In genomic region chr9:38281196-38281595, GRCh38 we compare ENCODE assay signal across 21 cellular contexts.
DNase-seq lines count a peak whose midpoint lies in the region; ATAC-seq and TF ChIP-seq lines count a peak whose summit lies in the region.
"Had no signal": no experiment of that assay in that cellular context is flagged by ENCODE, and none has a peak within 500 bp of the region (broad histone marks: within the 10 kb centered on the region; RNA-seq: fewer than 3 reads in every experiment).

No MANE protein-coding gene starts in this region.

- H3K27me3 ChIP-seq in right atrium auricular region (no peaks in the 10 kb centered on the region), heart left ventricle (peaks cover 0 to 10% (median 0%) of the 10 kb centered on the region in 9 donors)
- H3K27me3 ChIP-seq: BE2C; BLaER1 treated with 17β-estradiol and CSF1 and Interleukin-3, amounts not matched to agents 10 nM and 100 nM had no signal

- H3K9me3 Mint-ChIP-seq in osteocyte (ENCODE audit: unreplicated experiment) = no peaks in the 10 kb centered on the region
- H3K9me3 Mint-ChIP-seq: CD4-positive, alpha-beta T cell; CD8-positive, alpha-beta memory T cell; HFFc6 had no signal

- intact Hi-C loops in heart left ventricle (cut with DNase I) = loop anchor here in 1 of 10 donors (10.0 kb wide), 1 partner anchor 64 kb away; no protein-coding TSS in a partner anchor

- ATAC-seq in heart left ventricle = no peak
- ATAC-seq: A549 had no signal

- H3K9me3 ChIP-seq in right atrium auricular region (no peaks in the 10 kb centered on the region), heart left ventricle (no peaks in the 10 kb centered on the region)
- H3K9me3 ChIP-seq: A549; BE2C; BLaER1 treated with 17β-estradiol and CSF1 and Interleukin-3, amounts not matched to agents 10 nM and 100 nM; HAP-1 had no signal

- H3K36me3 Mint-ChIP-seq in osteocyte (ENCODE audit: unreplicated experiment) = no peaks in the 10 kb centered on the region
- H3K36me3 Mint-ChIP-seq: CD14-positive monocyte; CD8-positive, alpha-beta memory T cell had no signal

- H3K4me3 ChIP-seq in right atrium auricular region = no peak overlapping the region
- H3K4me3 ChIP-seq in heart left ventricle = no peak overlapping the region
- H3K4me3 ChIP-seq: A549; BLaER1 treated with 17β-estradiol and CSF1 and Interleukin-3, amounts not matched to agents 10 nM and 100 nM; HAP-1 had no signal

- TF ChIP-seq CTCF in right atrium auricular region (IDR thresholded peaks at IDR 0.05) = no peak
- TF ChIP-seq CTCF in heart left ventricle (IDR thresholded peaks at IDR 0.05) = no peak
- TF ChIP-seq CTCF in osteocyte (IDR thresholded peaks at IDR 0.05) = no peak

- no peak overlapping the region for H3K27ac ChIP-seq in right atrium auricular region
- no peak overlapping the region for H3K27ac ChIP-seq in heart left ventricle
- H3K27ac ChIP-seq: A549; BLaER1 treated with 17β-estradiol and CSF1 and Interleukin-3, amounts not matched to agents 10 nM and 100 nM had no signal

- no peaks in the 10 kb centered on the region for H3K4me1 Mint-ChIP-seq in osteocyte (ENCODE audit: unreplicated experiment)

- peaks cover 48% of the 10 kb centered on the region for H3K27me3 Mint-ChIP-seq in osteocyte (ENCODE audit: unreplicated experiment)
- H3K27me3 Mint-ChIP-seq: CD4-positive, alpha-beta T cell had no signal

- 70 to 90% (median 75%) methylated on average over 4 of the region's 4 CpGs for WGBS in heart left ventricle, 4 donors

- H3K36me3 ChIP-seq in right atrium auricular region (no peaks in the 10 kb centered on the region), heart left ventricle (no peaks in the 10 kb centered on the region)
- H3K36me3 ChIP-seq: BE2C; BLaER1 treated with 17β-estradiol and CSF1 and Interleukin-3, amounts not matched to agents 10 nM and 100 nM; HAP-1 had no signal

- no peak overlapping the region for H3K27ac Mint-ChIP-seq in osteocyte (ENCODE audit: unreplicated experiment)
- H3K27ac Mint-ChIP-seq: CD14-positive monocyte; CD4-positive, alpha-beta T cell; HFFc6 had no signal

- no peak overlapping the region for H3K4me3 Mint-ChIP-seq in osteocyte (ENCODE audit: unreplicated experiment)
- H3K4me3 Mint-ChIP-seq: CD14-positive monocyte; CD4-positive, alpha-beta T cell; CD8-positive, alpha-beta memory T cell; HFFc6 had no signal

- peak; percentile 5 for DNase-seq in right atrium auricular region (ENCODE audit: low spot score)
- no peak for DNase-seq in heart left ventricle
- peak; percentile 3 for DNase-seq in iPS-NIHi7 (ENCODE audit: extremely low spot score)
- DNase-seq in osteocyte (ENCODE audit: extremely low spot score, unreplicated experiment) = peak; percentile 49
- no peak for DNase-seq in effector CD8-positive, alpha-beta T cell (lab: John Stamatoyannopoulos, UW)
- no peak for DNase-seq in cerebellar cortex (ENCODE audit: low spot score)
- DNase-seq: 8988T; ACHN; AML-193; BE2C; CD4-positive, alpha-beta T cell; CD8-positive, alpha-beta memory T cell; DMS 273 treated with DMSO at 0.1 percent for 48 hours; DMS79 treated with DMSO at 0.1 percent for 48 hours; GF-D8; GOT3; HFFc6 had no signal

- TF ChIP-seq POLR2A in heart left ventricle (IDR thresholded peaks at IDR 0.05) = no peak

- H3K4me1 ChIP-seq in right atrium auricular region = no peaks in the 10 kb centered on the region
- H3K4me1 ChIP-seq in heart left ventricle = no peaks in the 10 kb centered on the region
- H3K4me1 ChIP-seq: A549, HAP-1 had no signal

Comparison
In these comparisons a context has a peak if more than half of its experiments do, and no peak if none do; other contexts are left out.
1. DNase-seq: peak in right atrium auricular region (single experiment), iPS-NIHi7 (single experiment) and osteocyte (single experiment); none in heart left ventricle (0 of 5), effector CD8-positive, alpha-beta T cell (single experiment) and cerebellar cortex (single experiment).